In the genomic region with DNA sequence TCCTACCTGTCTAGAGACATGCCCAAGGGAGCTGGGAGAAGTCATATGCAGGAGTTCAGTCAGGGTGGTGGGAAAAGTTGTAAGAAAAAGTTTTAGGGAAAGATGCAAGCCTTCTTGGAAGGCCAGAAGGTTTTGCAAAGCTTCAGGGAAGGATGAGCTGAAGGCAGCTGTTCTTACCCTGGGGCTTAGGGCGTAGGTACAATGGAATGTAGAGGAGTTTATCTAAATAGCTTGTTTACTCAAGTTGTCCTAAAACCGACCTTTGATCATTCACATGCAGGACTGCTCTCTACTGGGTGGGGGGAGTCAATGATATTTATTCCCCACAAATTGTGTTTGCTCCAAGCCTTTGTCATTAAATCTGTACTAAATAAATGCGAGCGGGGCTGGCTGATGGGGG, we compare ENCODE assay signal across 25 cellular contexts.
"Had no signal": no experiment of that assay in that cellular context is flagged by ENCODE, and none has a peak within 500 bp of the region (broad histone marks: within the 10 kb centered on the region; RNA-seq: fewer than 3 reads in every experiment).

No MANE protein-coding gene starts in this region.

- H3K9me3 ChIP-seq: right lobe of liver, thyroid gland had no signal

- ATAC-seq: mucosa of descending colon; naive thymus-derived CD4-positive, alpha-beta T cell; natural killer cell treated with Interleukin-12 subunit alpha and Interleukin-12 subunit beta and Interleukin-15 and Interleukin-18, amount 100 ng/mL, for 72 hours; right lobe of liver; stimulated activated memory B cell treated with anti-CD40 and anti-IgM and Interleukin-4, amounts not matched to agents 10 μg/mL and 1 μg/mL and 100 μg/mL, for 72 hours; stimulated activated naive CD8-positive, alpha-beta T cell treated with anti-CD3 and anti-CD28 coated beads, Interleukin-15, amount 100 ng/mL, for 72 hours; upper lobe of right lung had no signal

- H3K4me3 Mint-ChIP-seq: memory B cell; naive thymus-derived CD4-positive, alpha-beta T cell; natural killer cell treated with Interleukin-12 subunit alpha and Interleukin-12 subunit beta and Interleukin-15 and Interleukin-18, amount 100 ng/mL, for 72 hours; stimulated activated memory B cell treated with anti-CD40 and anti-IgM and Interleukin-4, amounts not matched to agents 10 μg/mL and 1 μg/mL and 100 μg/mL, for 72 hours; stimulated activated naive CD8-positive, alpha-beta T cell treated with anti-CD3 and anti-CD28 coated beads, Interleukin-15, amount 100 ng/mL, for 72 hours had no signal

- H3K27me3 ChIP-seq: hepatocyte, ovary, right atrium auricular region, right lobe of liver, thyroid gland, transverse colon, upper lobe of right lung had no signal

- H3K36me3 Mint-ChIP-seq: memory B cell; stimulated activated memory B cell treated with anti-CD40 and anti-IgM and Interleukin-4, amounts not matched to agents 10 μg/mL and 1 μg/mL and 100 μg/mL, for 72 hours had no signal

- H3K4me3 ChIP-seq: hepatocyte, left ventricle myocardium inferior, lung, mucosa of descending colon, ovary, right atrium auricular region, right lobe of liver, smooth muscle cell, thyroid gland, transverse colon, upper lobe of right lung had no signal

- H3K27me3 Mint-ChIP-seq: memory B cell; naive thymus-derived CD4-positive, alpha-beta T cell; natural killer cell treated with Interleukin-12 subunit alpha and Interleukin-12 subunit beta and Interleukin-15 and Interleukin-18, amount 100 ng/mL, for 72 hours; progenitor cell of endocrine pancreas; stimulated activated memory B cell treated with anti-CD40 and anti-IgM and Interleukin-4, amounts not matched to agents 10 μg/mL and 1 μg/mL and 100 μg/mL, for 72 hours; stimulated activated naive CD8-positive, alpha-beta T cell treated with anti-CD3 and anti-CD28 coated beads, Interleukin-15, amount 100 ng/mL, for 72 hours had no signal

- H3K4me1 Mint-ChIP-seq: memory B cell; naive thymus-derived CD4-positive, alpha-beta T cell; stimulated activated memory B cell treated with anti-CD40 and anti-IgM and Interleukin-4, amounts not matched to agents 10 μg/mL and 1 μg/mL and 100 μg/mL, for 72 hours; stimulated activated naive CD8-positive, alpha-beta T cell treated with anti-CD3 and anti-CD28 coated beads, Interleukin-15, amount 100 ng/mL, for 72 hours had no signal

- H3K27ac ChIP-seq: hepatocyte, left ventricle myocardium inferior, ovary, right atrium auricular region, right lobe of liver, thyroid gland, transverse colon, upper lobe of right lung had no signal

- DNase-seq: islet precursor cell; left ventricle myocardium inferior; midbrain; mucosa of descending colon; naive thymus-derived CD4-positive, alpha-beta T cell; ovary; right lobe of liver; stimulated activated CD4-positive, alpha-beta T cell treated with anti-CD3 and anti-CD28 coated beads, Interleukin-1b, Interleukin-23, amount 100 ng/mL, for 48 hours; stimulated activated CD4-positive, alpha-beta T cell treated with anti-CD3 and anti-CD28 coated beads, Interleukin-2, amount 100 ng/mL, for 48 hours; stimulated activated CD4-positive, alpha-beta T cell treated with anti-CD3 and anti-CD28 coated beads, Interleukin-4, amount 100 ng/mL, for 4 hours; stimulated activated CD8-positive, alpha-beta memory T cell treated with anti-CD3 and anti-CD28 coated beads, Interleukin-4, amount 100 ng/mL, for 48 hours; stimulated activated naive CD4-positive, alpha-beta T cell treated with Interleukin-2 at 50 U/mL for 16 hours; stimulated activated naive CD8-positive, alpha-beta T cell treated with anti-CD3 and anti-CD28 coated beads, Interleukin-15, amount 100 ng/mL, for 72 hours; substantia nigra; thyroid gland; transverse colon; upper lobe of right lung had no signal

- H3K36me3 ChIP-seq: ovary, right atrium auricular region, right lobe of liver, thyroid gland, transverse colon, upper lobe of right lung had no signal

- H3K27ac Mint-ChIP-seq: memory B cell; naive thymus-derived CD4-positive, alpha-beta T cell; natural killer cell treated with Interleukin-12 subunit alpha and Interleukin-12 subunit beta and Interleukin-15 and Interleukin-18, amount 100 ng/mL, for 72 hours; progenitor cell of endocrine pancreas; stimulated activated memory B cell treated with anti-CD40 and anti-IgM and Interleukin-4, amounts not matched to agents 10 μg/mL and 1 μg/mL and 100 μg/mL, for 72 hours; stimulated activated naive CD8-positive, alpha-beta T cell treated with anti-CD3 and anti-CD28 coated beads, Interleukin-15, amount 100 ng/mL, for 72 hours had no signal

- H3K4me1 ChIP-seq: left ventricle myocardium inferior, right atrium auricular region, right lobe of liver, thyroid gland, transverse colon, upper lobe of right lung had no signal
